In the genomic region with DNA sequence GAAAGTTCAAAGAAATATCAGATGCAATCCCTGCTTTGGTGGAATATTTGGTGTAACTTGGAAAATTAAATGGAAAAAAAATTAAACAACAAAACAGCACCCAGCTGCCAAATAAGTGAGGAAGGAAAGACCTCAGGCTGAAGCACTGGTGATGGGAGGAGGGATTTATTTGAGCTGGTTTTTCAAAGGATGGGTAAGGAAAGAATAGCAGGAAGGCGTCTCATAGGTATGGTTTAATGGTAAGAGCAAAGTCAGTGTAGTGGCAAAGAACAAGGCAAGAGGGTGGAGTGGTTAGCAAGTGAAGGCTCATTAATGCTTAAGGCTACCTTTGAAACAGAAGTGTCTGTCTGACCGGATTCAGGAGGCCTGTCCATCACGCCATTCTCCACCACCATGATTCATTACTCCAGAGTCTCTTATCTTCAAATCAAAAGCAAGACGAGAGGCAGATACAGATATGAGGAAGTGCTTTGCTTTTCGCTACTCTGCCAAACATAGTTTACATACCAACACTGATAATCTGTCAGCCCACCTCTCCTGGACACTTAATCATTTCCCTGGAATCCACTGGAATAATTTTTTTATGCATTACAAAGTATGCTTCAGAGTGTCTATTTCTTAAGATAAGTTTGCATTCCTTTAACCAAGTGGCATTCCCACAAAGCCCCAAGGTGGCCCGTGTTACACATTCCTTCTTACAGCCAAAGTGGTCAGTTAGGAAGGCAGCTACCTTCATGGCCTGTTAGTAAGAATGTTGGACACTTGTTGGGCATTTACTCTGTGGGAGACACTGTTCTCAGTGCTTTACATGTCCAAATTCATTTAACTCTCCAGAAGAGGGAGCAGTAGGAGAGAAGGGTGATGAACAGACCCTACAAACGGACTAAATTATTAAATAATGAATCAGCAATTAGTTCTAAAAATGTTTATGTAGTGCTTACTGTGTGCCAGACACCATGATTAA, we compare ENCODE assay signal across 9 cellular contexts.
DNase-seq lines count a peak whose midpoint lies in the region; ATAC-seq, FAIRE-seq and TF ChIP-seq lines count a peak whose summit lies in the region.
"Had no signal": no experiment of that assay in that cellular context is flagged by ENCODE, and none has a peak within 500 bp of the region (broad histone marks: within the 10 kb centered on the region; RNA-seq: fewer than 3 reads in every experiment).

No MANE protein-coding gene starts in this region.

- H3K9me3 Mint-ChIP-seq in mesothelial cell of epicardium = no peaks in the 10 kb centered on the region
- no peaks in the 10 kb centered on the region for H3K9me3 Mint-ChIP-seq in CD8-positive, alpha-beta memory T cell
- H3K9me3 Mint-ChIP-seq: activated CD4-positive, alpha-beta memory T cell treated with anti-CD3 and anti-CD28 coated beads for 36 hours had no signal

- DNase-seq in BJ (ENCODE audit: low read depth) (peak; percentile 85), IMR-90 (peak; percentile 89), K562 (ENCODE audit: extremely low read depth in 1 of 4, low spot score in 3 of 4) (peak in 1 of 4 experiments; percentile 1), mesothelial cell of epicardium (ENCODE audit: low spot score in 2 of 2, unreplicated experiment in 2 of 2) (peak in 1 of 2 experiments; percentile 46), NCI-H2107 (lab: John Stamatoyannopoulos, UW) (no peak), transverse colon (no peak)
- no peak for DNase-seq in activated naive CD4-positive, alpha-beta T cell treated with anti-CD3 and anti-CD28 coated beads, Interleukin-2, amount 50 U/mL, for 16 hours
- no peak for DNase-seq in CD8-positive, alpha-beta memory T cell
- DNase-seq: activated CD4-positive, alpha-beta memory T cell treated with anti-CD3 and anti-CD28 coated beads for 36 hours had no signal

- no peak for FAIRE-seq in K562 (lab: Jason Lieb, UNC)

- peak; percentile 87 for ATAC-seq in IMR-90 (ENCODE audit: low read depth)
- ATAC-seq in K562 = no peak

- no peak overlapping the region for H3K18ac ChIP-seq in IMR-90 (ENCODE audit: low read depth, low read length)

- peaks cover 8% of the 10 kb centered on the region for H3K9me1 ChIP-seq in IMR-90 (ENCODE audit: insufficient read depth, low read length)
- no peaks in the 10 kb centered on the region for H3K9me1 ChIP-seq in K562 (ENCODE audit: control insufficient read depth, insufficient read depth, low read length)

- peak overlapping the region; percentile 23 to 58; a peak in 2 of 4 replicates for H4K8ac ChIP-seq in IMR-90 (ENCODE audit: low read depth in 2 of 2, low read length in 2 of 2)

- peak overlapping the region; percentile 53 for H2AK5ac ChIP-seq in IMR-90 (ENCODE audit: low read depth, low read length)

- H3K4me1 ChIP-seq in IMR-90 (ENCODE audit: control insufficient read depth, insufficient read depth, low read length) (peaks cover 9% of the 10 kb centered on the region), K562 (replicated peaks in 1 of 2; ENCODE audit: control insufficient read depth in 2 of 2, insufficient read depth in 2 of 2, low read length in 2 of 2) (no peaks in the 10 kb centered on the region), transverse colon (peaks cover 9 to 30% (median 23%) of the 10 kb centered on the region in 4 donors)
- H3K4me1 ChIP-seq in CD8-positive, alpha-beta memory T cell (ENCODE audit: insufficient read depth, low read length) = no peaks in the 10 kb centered on the region

- H3K27me3 ChIP-seq in BJ (ENCODE audit: control insufficient read depth, insufficient read depth, low read length) (peaks cover 7% of the 10 kb centered on the region), IMR-90 (ENCODE audit: control insufficient read depth, insufficient read depth, low read length) (peaks cover 2% of the 10 kb centered on the region), K562 (ENCODE audit: control insufficient read depth in 2 of 2, insufficient read depth in 2 of 2, low read length in 2 of 2) (no peaks in the 10 kb centered on the region), transverse colon (no peaks in the 10 kb centered on the region)
- H3K27me3 ChIP-seq in CD8-positive, alpha-beta memory T cell (ENCODE audit: insufficient read depth, low read length, poor library complexity, severe bottlenecking) = no peaks in the 10 kb centered on the region

- in situ Hi-C loops in IMR-90 (cut with MboI; ENCODE audit: low sequenced_read_pairs) = loop anchor here (5.0 kb wide), 1 partner anchor 322 kb away; no protein-coding TSS in a partner anchor
- in situ Hi-C loops in K562 (cut with MboI) = no loop called here
- in situ Hi-C loops in transverse colon (cut with MboI; ENCODE audit: low pct_ligation_motif_present in 1 of 4, low pct_unique_long_range_greater_than_20kb in 1 of 4, low sequenced_read_pairs in 3 of 4) = loop anchor here in 1 of 4 donors (25.0 kb wide), 1 partner anchor 233 kb away; no protein-coding TSS in a partner anchor

- peak; percentile 44 for TF ChIP-seq CTCF in BJ (IDR thresholded peaks at IDR 0.05; ENCODE audit: insufficient read depth, low read depth, low read length)
- peak; percentile 56 for TF ChIP-seq CTCF in IMR-90 (conservative IDR thresholded peaks at IDR 0.05; ENCODE audit: low read depth, low read length)
- peak in 1 of 3 experiments; percentile 15; a peak in 2 of 6 replicates for TF ChIP-seq CTCF in K562 (IDR thresholded peaks at IDR 0.05 in 2 of 3, conservative IDR thresholded peaks at IDR 0.05 in 1 of 3; ENCODE audit: insufficient read depth in 2 of 3, low read depth in 1 of 3, low read length in 3 of 3)
- peak; percentile 24 for TF ChIP-seq CTCF in mesothelial cell of epicardium (IDR thresholded peaks at IDR 0.05; ENCODE audit: unreplicated experiment)
- no peak for TF ChIP-seq CTCF in transverse colon (IDR thresholded peaks at IDR 0.05)

- peak overlapping the region; percentile 16 for H2BK5ac ChIP-seq in IMR-90 (ENCODE audit: low read depth, low read length, poor library complexity, severe bottlenecking)

- peak overlapping the region; percentile 42; the same call in 1 of the 2 replicates for H3K23ac ChIP-seq in IMR-90 (ENCODE audit: low read depth, low read length)

- TF ChIP-seq POLR2A in IMR-90 (IDR thresholded peaks at IDR 0.05; ENCODE audit: low read depth, low read length) (no peak), K562 (conservative IDR thresholded peaks at IDR 0.05) (no peak), transverse colon (IDR thresholded peaks at IDR 0.05) (no peak)

- no peak overlapping the region; the same call in 1 of the 2 replicates for H4K5ac ChIP-seq in IMR-90 (ENCODE audit: low read depth, low read length)

- POLR2A ChIA-PET in BJ (lab: Charles Lee) (no interaction called here), IMR-90 (lab: Charles Lee; ENCODE audit: unreplicated experiment) (no interaction called here), K562 (lab: Yijun Ruan, JAX) (no interaction called here)
- POLR2A ChIA-PET in CD8-positive, alpha-beta memory T cell (lab: Charles Lee) = no interaction called here

- no peaks in the 10 kb centered on the region for H3K27me3 Mint-ChIP-seq in mesothelial cell of epicardium (ENCODE audit: low read depth)
- peaks cover 0 to 8% of the 10 kb centered on the region in 2 donors for H3K27me3 Mint-ChIP-seq in CD8-positive, alpha-beta memory T cell

- WGBS in IMR-90 (ENCODE audit: extremely low coverage in 2 of 2, insufficient read length in 1 of 2), 2 experiments = 100% methylated on average over 1 of the region's 7 CpGs; no CpG with 5 or more reads in 1 of the 2 experiments
- WGBS in K562 (ENCODE audit: insufficient coverage, low coverage, missing lambda C conversion rate) = 2% methylated on average over 7 of the region's 7 CpGs
- WGBS in transverse colon (ENCODE audit: low coverage in 1 of 2), 2 donors = 60 to 64% methylated on average over 7 of the region's 7 CpGs

- H2BK120ac ChIP-seq in IMR-90 (ENCODE audit: low read depth, low read length) = peak overlapping the region; percentile 76

- H2BK15ac ChIP-seq in IMR-90 (ENCODE audit: low read depth, low read length) = peak overlapping the region; percentile 8; the same call in 2 of the 3 replicates

- BruUV-seq in IMR-90 (replicated peaks; lab: Mats Ljungman, UMichigan) = no TSS peak
- no TSS peak for BruUV-seq in K562 (replicated peaks; lab: Mats Ljungman, UMichigan)

- H3K27ac ChIP-seq in IMR-90 (ENCODE audit: insufficient read depth, low read length) (peak overlapping the region; percentile 41; the same call in 1 of the 2 replicates), K562 (ENCODE audit: extremely low read depth, low read depth, low read length) (no peak overlapping the region), transverse colon (peak overlapping the region in 2 of 4 donors; percentile 22 to 42)
- H3K27ac ChIP-seq in CD8-positive, alpha-beta memory T cell (ENCODE audit: low read depth, low read length) = no peak overlapping the region

- H3K36me3 ChIP-seq in BJ (ENCODE audit: control insufficient read depth, insufficient read depth, low read length) (no peaks in the 10 kb centered on the region), IMR-90 (ENCODE audit: control insufficient read depth, insufficient read depth, low read length) (no peaks in the 10 kb centered on the region), K562 (ENCODE audit: control insufficient read depth, insufficient read depth, low read length) (no peaks in the 10 kb centered on the region), transverse colon (no peaks in the 10 kb centered on the region)
- no peaks in the 10 kb centered on the region for H3K36me3 ChIP-seq in CD8-positive, alpha-beta memory T cell (ENCODE audit: insufficient read depth, low read length)

- H2AFZ ChIP-seq in IMR-90 (replicated peaks; ENCODE audit: low read length, poor library complexity) (no peak overlapping the region), K562 (ENCODE audit: low read depth, low read length) (no peak overlapping the region)

- H3K79me1 ChIP-seq in IMR-90 (ENCODE audit: low read depth in 1 of 2, low read length in 2 of 2) = no peaks in the 10 kb centered on the region

- no peak overlapping the region for H2AK9ac ChIP-seq in IMR-90 (replicated peaks; ENCODE audit: low read depth, low read length, poor library complexity)

- peak overlapping the region; percentile 69 for H4K91ac ChIP-seq in IMR-90 (ENCODE audit: insufficient read depth, low read depth, low read length)

- H3K14ac ChIP-seq in IMR-90 (replicated peaks; ENCODE audit: low read depth, low read length) = no peak overlapping the region

- H3K36me3 Mint-ChIP-seq in mesothelial cell of epicardium = no peaks in the 10 kb centered on the region
- H3K36me3 Mint-ChIP-seq in CD8-positive, alpha-beta memory T cell = no peaks in the 10 kb centered on the region
- H3K36me3 Mint-ChIP-seq: activated CD4-positive, alpha-beta memory T cell treated with anti-CD3 and anti-CD28 coated beads for 36 hours had no signal

- H3K9ac ChIP-seq in IMR-90 (ENCODE audit: low read depth, low read length) = no peak overlapping the region
- no peak overlapping the region for H3K9ac ChIP-seq in K562 (ENCODE audit: insufficient read depth in 1 of 2, low read depth in 2 of 2, low read length in 2 of 2)

- peaks cover 75% of the 10 kb centered on the region for H3K4me1 Mint-ChIP-seq in mesothelial cell of epicardium
- no peaks in the 10 kb centered on the region for H3K4me1 Mint-ChIP-seq in CD8-positive, alpha-beta memory T cell

- H2BK20ac ChIP-seq in IMR-90 (ENCODE audit: low read depth, low read length) = peak overlapping the region; percentile 60

- no peak for TF ChIP-seq EP300 in K562 (IDR thresholded peaks at IDR 0.05; ENCODE audit: low read length)
- TF ChIP-seq EP300 in transverse colon (IDR thresholded peaks at IDR 0.05; ENCODE audit: low read depth) = no peak

- CTCF ChIA-PET in BJ (lab: Yijun Ruan, JAX) = interaction anchor here (0.9 to 5.2 kb wide), 10 partner anchors 10 to 304 kb away, joined by 3 to 31 read pairs (median 3); a partner anchor contains a TSS
- CTCF ChIA-PET in IMR-90 (lab: Yijun Ruan, JAX) = interaction anchor here (0.6 to 2.0 kb wide), 5 partner anchors 70 to 229 kb away, joined by 3 to 8 read pairs (median 5); no protein-coding TSS in a partner anchor
- CTCF ChIA-PET in K562 (lab: Yijun Ruan, JAX; ENCODE audit: low intra/inter-chr PET ratio) = no interaction called here
- CTCF ChIA-PET in CD8-positive, alpha-beta memory T cell (lab: Charles Lee) = no interaction called here

- H3K27ac Mint-ChIP-seq in mesothelial cell of epicardium = peak overlapping the region; percentile 94
- no peak overlapping the region for H3K27ac Mint-ChIP-seq in CD8-positive, alpha-beta memory T cell
- H3K27ac Mint-ChIP-seq: activated CD4-positive, alpha-beta memory T cell treated with anti-CD3 and anti-CD28 coated beads for 36 hours had no signal

- H4K20me1 ChIP-seq in IMR-90 (ENCODE audit: insufficient read depth, low read length) (peaks cover 4% of the 10 kb centered on the region; the same call in 1 of the 2 replicates), K562 (replicated peaks; ENCODE audit: control insufficient read depth, insufficient read depth, low read length) (no peaks in the 10 kb centered on the region)

- peak overlapping the region; percentile 4; the same call in 1 of the 2 replicates for H3K4me2 ChIP-seq in IMR-90 (ENCODE audit: low read depth, low read length)
- H3K4me2 ChIP-seq in K562 (ENCODE audit: insufficient read depth, low read length) = no peak overlapping the region

- peak; percentile 60 for TF ChIP-seq RAD21 in IMR-90 (IDR thresholded peaks at IDR 0.05; ENCODE audit: low read length)
- TF ChIP-seq RAD21 in K562 (CRISPR knock-in tag; conservative IDR thresholded peaks at IDR 0.05 in 1 of 2, IDR thresholded peaks at IDR 0.05 in 1 of 2) = peak in 1 of 2 experiments; percentile 17; a peak in 1 of 4 replicates

- H3K4me3 Mint-ChIP-seq in mesothelial cell of epicardium = no peak overlapping the region
- no peak overlapping the region for H3K4me3 Mint-ChIP-seq in CD8-positive, alpha-beta memory T cell
- H3K4me3 Mint-ChIP-seq: activated CD4-positive, alpha-beta memory T cell treated with anti-CD3 and anti-CD28 coated beads for 36 hours had no signal

- H3K9me3 ChIP-seq in IMR-90 (ENCODE audit: control insufficient read depth, insufficient read depth, low read length) = no peaks in the 10 kb centered on the region
- H3K9me3 ChIP-seq in K562 (replicated peaks; ENCODE audit: control insufficient read depth, insufficient read depth, low read depth, low read length) = no peaks in the 10 kb centered on the region
- H3K9me3 ChIP-seq in transverse colon = no peaks in the 10 kb centered on the region
- H3K9me3 ChIP-seq in CD8-positive, alpha-beta memory T cell (ENCODE audit: low read length) = no peaks in the 10 kb centered on the region

- dilution Hi-C loops in IMR-90 (cut with HindIII; ENCODE audit: low sequenced_read_pairs, unreplicated experiment) = no loop called here

- peak overlapping the region; percentile 20; the same call in 1 of the 2 replicates for H3K56ac ChIP-seq in IMR-90 (ENCODE audit: extremely low read depth, insufficient read depth, low read length)

- no peak overlapping the region for H3K4me3 ChIP-seq in BJ (ENCODE audit: low read depth, low read length)
- no peak overlapping the region for H3K4me3 ChIP-seq in IMR-90 (ENCODE audit: insufficient read depth, low read depth, low read length)
- H3K4me3 ChIP-seq in K562 = no peak overlapping the region
- H3K4me3 ChIP-seq in transverse colon = no peak overlapping the region
- no peak overlapping the region for H3K4me3 ChIP-seq in CD8-positive, alpha-beta memory T cell (ENCODE audit: low read length)

- no peaks in the 10 kb centered on the region for H3K79me2 ChIP-seq in K562 (ENCODE audit: control insufficient read depth, insufficient read depth, low read length)

- peak overlapping the region; percentile 71 for H3K4ac ChIP-seq in IMR-90 (ENCODE audit: low read depth, low read length)

- intact Hi-C loops in IMR-90 (cut with micrococcal nuclease) (loop anchor here (1.0 to 5.0 kb wide), 5 partner anchors 118 to 322 kb away; a partner anchor contains a TSS), K562 (cut with micrococcal nuclease) (no loop called here), transverse colon (cut with DNase I; ENCODE audit: low total_unique reads) (no loop called here)

Comparison
In these comparisons a context has a peak if more than half of its experiments do, and no peak if none do; other contexts are left out.
1. DNase-seq: peak in BJ (single experiment) and IMR-90 (single experiment); none in NCI-H2107 (single experiment), activated naive CD4-positive, alpha-beta T cell treated with anti-CD3 and anti-CD28 coated beads, Interleukin-2, amount 50 U/mL, for 16 hours (single experiment), transverse colon (single experiment) and CD8-positive, alpha-beta memory T cell (0 of 5).
2. CTCF ChIP-seq: peak in BJ (single experiment), IMR-90 (single experiment) and mesothelial cell of epicardium (single experiment); none in transverse colon (0 of 5).
3. CTCF ChIA-PET loops: an anchor here in BJ (0.9 to 5.2 kb wide) and IMR-90 (0.6 to 2.0 kb wide); none called in K562 and CD8-positive, alpha-beta memory T cell.